ENCODE assay signal across 15 cellular contexts in genomic region chr13:30705672-30706071, GRCh38.
"Had no signal": no experiment of that assay in that cellular context is flagged by ENCODE, and none has a peak within 500 bp of the region (broad histone marks: within the 10 kb centered on the region; RNA-seq: fewer than 3 reads in every experiment).

No MANE protein-coding gene starts in this region.

- H3K27me3 Mint-ChIP-seq: activated naive CD8-positive, alpha-beta T cell treated with anti-CD3 and anti-CD28 coated beads, Interleukin-2, amount 50 U/mL, for 24 hours had no signal

- H3K36me3 ChIP-seq: gastroesophageal sphincter, lower lobe of right lung, stomach, thoracic aorta had no signal

- H3K4me1 ChIP-seq: gastroesophageal sphincter, lower lobe of right lung, parathyroid adenoma, stomach had no signal

- DNase-seq: activated CD4-positive, alpha-beta memory T cell treated with anti-CD3 and anti-CD28 coated beads, Interleukin-2, amount 10 ng/mL, durations not matched to agents 7 days and 5 days; activated CD4-positive, alpha-beta T cell treated with anti-CD3 and anti-CD28 coated beads for 36 hours; activated CD8-positive, alpha-beta memory T cell treated with anti-CD3 and anti-CD28 coated beads, Interleukin-2, amount 50 U/mL, for 48 hours; activated naive CD4-positive, alpha-beta T cell; activated naive CD8-positive, alpha-beta T cell treated with anti-CD3 and anti-CD28 coated beads, Interleukin-2, amount 50 U/mL, for 24 hours; effector CD4-positive, alpha-beta T cell; kidney glomerular epithelial cell; lower lobe of right lung; naive B cell; stomach; T-helper 9 cell had no signal

- H3K27ac ChIP-seq: gastroesophageal sphincter, lower lobe of right lung, parathyroid adenoma, stomach, thoracic aorta had no signal

- H3K4me3 ChIP-seq: gastroesophageal sphincter, lower lobe of right lung, stomach, thoracic aorta had no signal

- H3K27me3 ChIP-seq: gastroesophageal sphincter, stomach had no signal

- H3K27ac Mint-ChIP-seq: activated CD4-positive, alpha-beta memory T cell treated with anti-CD3 and anti-CD28 coated beads, Interleukin-2, amount 10 ng/mL, durations not matched to agents 7 days and 5 days; activated CD4-positive, alpha-beta T cell treated with anti-CD3 and anti-CD28 coated beads for 36 hours; activated naive CD8-positive, alpha-beta T cell treated with anti-CD3 and anti-CD28 coated beads, Interleukin-2, amount 50 U/mL, for 24 hours; activated T-helper 1 cell treated with anti-CD3 and anti-CD28 coated beads, Interleukin-12 subunit alpha, Interleukin-12 subunit beta, Interleukin-2, Interleukin-4 antibody, amounts not matched to agents 30 ng/mL and 10 ng/mL and 1 ng/mL, durations not matched to agents 14 hours and 24 hours and 36 hours had no signal

- H3K36me3 Mint-ChIP-seq: naive B cell had no signal

- H3K9me3 Mint-ChIP-seq: activated CD4-positive, alpha-beta memory T cell treated with anti-CD3 and anti-CD28 coated beads, Interleukin-2, amount 10 ng/mL, durations not matched to agents 7 days and 5 days; activated naive CD8-positive, alpha-beta T cell treated with anti-CD3 and anti-CD28 coated beads, Interleukin-2, amount 50 U/mL, for 24 hours; activated T-helper 1 cell treated with anti-CD3 and anti-CD28 coated beads, Interleukin-12 subunit alpha, Interleukin-12 subunit beta, Interleukin-2, Interleukin-4 antibody, amounts not matched to agents 30 ng/mL and 10 ng/mL and 1 ng/mL, durations not matched to agents 14 hours and 24 hours and 36 hours; naive B cell had no signal

- H3K4me3 Mint-ChIP-seq: activated CD4-positive, alpha-beta memory T cell treated with anti-CD3 and anti-CD28 coated beads, Interleukin-2, amount 10 ng/mL, durations not matched to agents 7 days and 5 days; activated CD4-positive, alpha-beta T cell treated with anti-CD3 and anti-CD28 coated beads for 36 hours; activated naive CD8-positive, alpha-beta T cell treated with anti-CD3 and anti-CD28 coated beads, Interleukin-2, amount 50 U/mL, for 24 hours; activated T-helper 1 cell treated with anti-CD3 and anti-CD28 coated beads, Interleukin-12 subunit alpha, Interleukin-12 subunit beta, Interleukin-2, Interleukin-4 antibody, amounts not matched to agents 30 ng/mL and 10 ng/mL and 1 ng/mL, durations not matched to agents 14 hours and 24 hours and 36 hours had no signal

- H3K4me1 Mint-ChIP-seq: activated CD4-positive, alpha-beta T cell treated with anti-CD3 and anti-CD28 coated beads for 36 hours had no signal

- H3K9me3 ChIP-seq: gastroesophageal sphincter, lower lobe of right lung, stomach, thoracic aorta had no signal

- ATAC-seq: activated CD4-positive, alpha-beta T cell treated with anti-CD3 and anti-CD28 coated beads for 36 hours; activated naive CD8-positive, alpha-beta T cell treated with anti-CD3 and anti-CD28 coated beads, Interleukin-2, amount 50 U/mL, for 24 hours; gastroesophageal sphincter; lower lobe of right lung had no signal
